In genomic region chr19:7920520-7921301, GRCh38 we compare ENCODE assay signal across 8 cellular contexts. TPM values are rescaled to one million over a fixed set of nuclear protein-coding genes. Genes with fewer than 3 reads are reported as not detected.
A peak's percentile ranks its signal among the peaks of the same experiment; 100 is the strongest.
DNase-seq lines count a peak whose midpoint lies in the region; ATAC-seq and TF ChIP-seq lines count a peak whose summit lies in the region.

No MANE protein-coding gene starts in this region.

- H3K9me3 Mint-ChIP-seq in CD8-positive, alpha-beta memory T cell, result no peaks in the 10 kb centered on the region
- no peaks in the 10 kb centered on the region for H3K9me3 Mint-ChIP-seq in endodermal cell

- peaks cover 14% of the 10 kb centered on the region for H3K27me3 ChIP-seq in CD8-positive, alpha-beta memory T cell (ENCODE audit: insufficient read depth, low read length, poor library complexity, severe bottlenecking)
- H3K27me3 ChIP-seq in NT2/D1 (ENCODE audit: insufficient read depth, insufficient read length) (peaks cover 27% of the 10 kb centered on the region), endodermal cell (ENCODE audit: control insufficient read depth, insufficient read depth, low read length, poor library complexity, severe bottlenecking) (peaks cover 31% of the 10 kb centered on the region)

- H3K4me3 Mint-ChIP-seq in CD8-positive, alpha-beta memory T cell, result peak overlapping the region; percentile 84 to 95 (median 86)
- H3K4me3 Mint-ChIP-seq in endodermal cell, result peak overlapping the region; percentile 67

- peak; percentile 27 for ATAC-seq in GM19467 (IDR thresholded peaks at IDR 0.05; ENCODE audit: unreplicated experiment)

- H3K4me1 Mint-ChIP-seq in CD8-positive, alpha-beta memory T cell, result peaks cover 26 to 61% (median 30%) of the 10 kb centered on the region in 3 donors
- H3K4me1 Mint-ChIP-seq in endodermal cell, result peaks cover 6% of the 10 kb centered on the region

- no peaks in the 10 kb centered on the region for H3K36me3 ChIP-seq in CD8-positive, alpha-beta memory T cell (ENCODE audit: insufficient read depth, low read length)
- H3K36me3 ChIP-seq in NT2/D1 (ENCODE audit: insufficient read depth, insufficient read length, low read length) (peaks cover 33% of the 10 kb centered on the region), endodermal cell (ENCODE audit: control insufficient read depth, insufficient read depth, low read length) (peaks cover 14% of the 10 kb centered on the region)

- H3K27ac Mint-ChIP-seq in CD8-positive, alpha-beta memory T cell, result peak overlapping the region; percentile 85 to 97 (median 92)
- H3K27ac Mint-ChIP-seq in endodermal cell, result peak overlapping the region; percentile 64

- POLR2A ChIA-PET in CD8-positive, alpha-beta memory T cell (lab: Charles Lee), result interaction anchor here (0.7 to 3.0 kb wide), 9 partner anchors 8 to 291 kb away, joined by 3 to 42 read pairs (median 5); partner anchors contain the start of genes MAP2K7, PET100 and TIMM44

- H3K27me3 Mint-ChIP-seq in CD8-positive, alpha-beta memory T cell, result peaks cover 20 to 24% of the 10 kb centered on the region in 2 donors
- peaks cover 32% of the 10 kb centered on the region for H3K27me3 Mint-ChIP-seq in endodermal cell (ENCODE audit: insufficient read depth)

- H3K27ac ChIP-seq in CD8-positive, alpha-beta memory T cell (ENCODE audit: low read depth, low read length), result peak overlapping the region; percentile 68
- H3K27ac ChIP-seq in endodermal cell (ENCODE audit: low read depth, low read length), result peak overlapping the region; percentile 85

- WGBS in endodermal cell (ENCODE audit: insufficient coverage in 1 of 2, insufficient read length in 1 of 2), 2 experiments, result 12 to 45% methylated on average over 8 to 48 of the region's 62 CpGs

- H3K36me3 Mint-ChIP-seq in CD8-positive, alpha-beta memory T cell, result peaks cover 0 to 13% (median 0%) of the 10 kb centered on the region in 3 donors
- H3K36me3 Mint-ChIP-seq in endodermal cell (ENCODE audit: low read depth), result peaks cover 11% of the 10 kb centered on the region

- no peak for TF ChIP-seq CTCF in endodermal cell (conservative IDR thresholded peaks at IDR 0.05)

- peak overlapping the region; percentile 89 for H3K9ac ChIP-seq in NT2/D1 (ENCODE audit: insufficient read length, low read depth)
- no peak overlapping the region for H3K9ac ChIP-seq in endodermal cell (ENCODE audit: extremely low read depth, low read length, poor library complexity, severe bottlenecking)

- peak; percentile 95 to 100 (median 99) for DNase-seq in CD8-positive, alpha-beta memory T cell
- DNase-seq in HUDEP-2 (lab: John Stamatoyannopoulos, UW; ENCODE audit: unreplicated experiment in 76 of 76) (peak; percentile 66 to 100 (median 100)), NT2/D1 (ENCODE audit: low read depth, low spot score) (peak; percentile 89), endodermal cell (peak; percentile 99), midbrain (lab: John Stamatoyannopoulos, UW) (peak; percentile 95)
- DNase-seq in activated CD8-positive, alpha-beta memory T cell treated with anti-CD3 and anti-CD28 coated beads, Interleukin-2, amount 50 U/mL, for 24 hours (ENCODE audit: extremely low read depth), result peak; percentile 98
- peak; percentile 97 to 99 for DNase-seq in stimulated activated CD8-positive, alpha-beta memory T cell treated with anti-CD3 and anti-CD28 coated beads, Interleukin-15, amount 100 ng/mL, for 4 hours (ENCODE audit: low read depth in 2 of 2)

- CTCF ChIA-PET in CD8-positive, alpha-beta memory T cell (lab: Charles Lee), result interaction anchor here (1.1 to 8.3 kb wide), 11 partner anchors 9 to 1149 kb away, joined by 3 to 41 read pairs (median 3); partner anchors contain the start of genes MAP2K7 and TIMM44

- peaks cover 40% of the 10 kb centered on the region for H3K4me1 ChIP-seq in CD8-positive, alpha-beta memory T cell (ENCODE audit: insufficient read depth, low read length)
- H3K4me1 ChIP-seq in NT2/D1 (ENCODE audit: insufficient read depth, insufficient read length), result peaks cover 23% of the 10 kb centered on the region
- H3K4me1 ChIP-seq in endodermal cell (ENCODE audit: control insufficient read depth, insufficient read depth, low read length), result peaks cover 5% of the 10 kb centered on the region

- peak overlapping the region; percentile 81 for H3K4me3 ChIP-seq in CD8-positive, alpha-beta memory T cell (ENCODE audit: low read length)
- H3K4me3 ChIP-seq in NT2/D1 (ENCODE audit: insufficient read length, low read depth) (peak overlapping the region; percentile 86), endodermal cell (ENCODE audit: low read length) (peak overlapping the region; percentile 83)

- no peaks in the 10 kb centered on the region for H3K9me3 ChIP-seq in CD8-positive, alpha-beta memory T cell (ENCODE audit: low read length)
- H3K9me3 ChIP-seq in NT2/D1 (ENCODE audit: insufficient read depth, low read length) (peaks cover 4% of the 10 kb centered on the region; the same call in 1 of the 2 replicates), endodermal cell (ENCODE audit: control insufficient read depth, low read length) (no peaks in the 10 kb centered on the region)

RNA-seq across cellular contexts. Expression of gene SNAPC2, which starts 0.6 kb away (rescaled TPM):
- total RNA-seq in CD8-positive, alpha-beta memory T cell, result 10 to 100 TPM; 17.4 to 18.2 TPM
- 21.9 TPM for polyA plus RNA-seq in CD8-positive, alpha-beta memory T cell
- 10 to 100 TPM; 11.9 to 14.2 TPM for total RNA-seq in endodermal cell
- 30.4 TPM for polyA plus RNA-seq in endodermal cell (2013, experiment 1 of 2)
- polyA plus RNA-seq in endodermal cell (2013, experiment 2 of 2), result 26.9 TPM

RNA-seq across cellular contexts. Expression of gene CTXN1, which starts 5.2 kb away (rescaled TPM):
- under 1 TPM; 0.42 to 0.72 TPM for total RNA-seq in CD8-positive, alpha-beta memory T cell
- not detected for polyA plus RNA-seq in CD8-positive, alpha-beta memory T cell
- 10 to 100 TPM; 60.1 to 87.2 TPM for total RNA-seq in endodermal cell
- 104 TPM for polyA plus RNA-seq in endodermal cell (2013, experiment 1 of 2)
- 105 TPM for polyA plus RNA-seq in endodermal cell (2013, experiment 2 of 2)

RNA-seq across cellular contexts. Expression of gene TGFBR3L, which starts 6.1 kb away (rescaled TPM):
- total RNA-seq in CD8-positive, alpha-beta memory T cell, result 1 to 10 TPM; 7.7 to 8.6 TPM
- 1.3 TPM for polyA plus RNA-seq in CD8-positive, alpha-beta memory T cell
- total RNA-seq in endodermal cell, result 1 to 10 TPM in 1 of 2 donors, under 1 TPM in 1; 0.84 to 2.2 TPM
- 1.3 TPM for polyA plus RNA-seq in endodermal cell (2013, experiment 1 of 2)
- 0.58 TPM for polyA plus RNA-seq in endodermal cell (2013, experiment 2 of 2)

RNA-seq across cellular contexts. Expression of gene MAP2K7, which starts 17.0 kb away (rescaled TPM):
- total RNA-seq in CD8-positive, alpha-beta memory T cell, result 10 to 100 TPM; 35.9 to 38.3 TPM
- 2.0 TPM for polyA plus RNA-seq in CD8-positive, alpha-beta memory T cell
- 10 to 100 TPM; 33.4 to 40.0 TPM for total RNA-seq in endodermal cell
- 34.8 TPM for polyA plus RNA-seq in endodermal cell (2013, experiment 1 of 2)
- polyA plus RNA-seq in endodermal cell (2013, experiment 2 of 2), result 32.3 TPM

RNA-seq across cellular contexts. Expression of gene TIMM44, which starts 22.8 kb away (rescaled TPM):
- 100 to 1,000 TPM; 105 to 107 TPM for total RNA-seq in CD8-positive, alpha-beta memory T cell
- polyA plus RNA-seq in CD8-positive, alpha-beta memory T cell, result 16.9 TPM
- 10 to 100 TPM; 78.1 to 80.0 TPM for total RNA-seq in endodermal cell
- 50.1 TPM for polyA plus RNA-seq in endodermal cell (2013, experiment 1 of 2)
- polyA plus RNA-seq in endodermal cell (2013, experiment 2 of 2), result 44.7 TPM

Comparison
In these comparisons a context has a peak if more than half of its experiments do, and no peak if none do; other contexts are left out.
1. Peak in every context shown above with its lines: DNase-seq, ATAC-seq, H3K4me3 ChIP-seq and H3K27ac ChIP-seq.
2. RNA of gene CTXN1, which starts 5.2 kb away (total RNA-seq): 60.1 to 87.2 TPM in endodermal cell; 0.42 to 0.72 TPM in CD8-positive, alpha-beta memory T cell; every median in the first group is over 10 times any median in the second.